10 cellular contexts compared by ENCODE assay signal in the genomic region with DNA sequence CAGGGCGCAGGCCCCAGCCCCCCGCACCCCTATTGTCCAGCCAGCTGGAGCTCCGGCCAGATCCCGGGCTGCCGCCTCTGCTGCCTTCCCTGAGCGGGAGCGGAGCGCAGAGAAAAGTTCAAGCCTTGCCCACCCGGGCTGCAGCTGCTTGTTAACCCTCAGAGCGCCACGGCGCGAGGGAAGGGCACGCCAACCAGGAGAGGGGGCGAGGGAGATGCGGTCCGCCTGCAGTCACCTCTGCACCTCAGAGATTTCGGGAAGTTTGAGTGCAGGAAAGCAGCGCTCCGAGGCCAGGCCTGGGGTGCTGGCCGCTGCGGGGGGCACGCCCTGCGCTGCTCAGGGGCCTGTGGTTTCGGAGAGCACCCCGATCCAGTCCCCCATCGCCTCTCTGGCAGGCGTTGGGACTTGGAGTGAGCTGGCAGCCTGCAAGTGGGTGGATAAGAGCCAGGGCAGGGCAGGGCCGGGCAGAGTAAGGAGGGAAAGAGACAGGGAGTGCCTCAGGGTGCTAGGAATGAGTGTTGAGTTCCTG. TPM values are rescaled to one million over a fixed set of nuclear protein-coding genes. Genes with fewer than 3 reads are reported as not detected.
DNase-seq lines count a peak whose midpoint lies in the region; ATAC-seq, FAIRE-seq and TF ChIP-seq lines count a peak whose summit lies in the region.
"Had no signal": no experiment of that assay in that cellular context is flagged by ENCODE, and none has a peak within 500 bp of the region (broad histone marks: within the 10 kb centered on the region; RNA-seq: fewer than 3 reads in every experiment).

No MANE protein-coding gene starts in this region.

- no peaks in the 10 kb centered on the region for H3K79me2 ChIP-seq in HepG2 (ENCODE audit: insufficient read depth, low read length)

- H3K4me3 ChIP-seq in right lobe of liver (peak overlapping the region; percentile 21 to 27 (median 26)), HepG2 (replicated peaks in 1 of 3; ENCODE audit: insufficient read depth in 1 of 3, low read depth in 2 of 3, low read length in 3 of 3) (no peak overlapping the region), mucosa of rectum (ENCODE audit: low read length in 2 of 2) (peak overlapping the region; percentile 52 to 53)
- H3K4me3 ChIP-seq: BLaER1 treated with 17β-estradiol and CSF1 and Interleukin-3, amounts not matched to agents 10 nM and 100 nM had no signal

- TF ChIP-seq POLR2A in right lobe of liver (IDR thresholded peaks at IDR 0.05) (no peak), HepG2 (IDR thresholded peaks at IDR 0.05; ENCODE audit: insufficient read depth in 1 of 2, low read depth in 2 of 2, low read length in 2 of 2) (no peak)

- no peak overlapping the region for H3K4me2 ChIP-seq in HepG2 (ENCODE audit: low read depth, low read length)
- H3K4me2 ChIP-seq: BLaER1 treated with 17β-estradiol and CSF1 and Interleukin-3, amounts not matched to agents 10 nM and 100 nM had no signal

- no peak overlapping the region for H3K4me3 Mint-ChIP-seq in activated CD4-positive, alpha-beta T cell treated with anti-CD3 and anti-CD28 coated beads for 36 hours
- H3K4me3 Mint-ChIP-seq: activated CD4-positive, alpha-beta memory T cell treated with anti-CD3 and anti-CD28 coated beads, Interleukin-2, amount 10 ng/mL, durations not matched to agents 7 days and 5 days had no signal

- H2AFZ ChIP-seq in HepG2 (ENCODE audit: low read length) = no peak overlapping the region

- H3K27ac ChIP-seq in right lobe of liver = no peak overlapping the region
- no peak overlapping the region for H3K27ac ChIP-seq in HepG2 (ENCODE audit: extremely low read length, insufficient read depth, low read length)
- H3K27ac ChIP-seq in mucosa of rectum (ENCODE audit: low read depth in 2 of 2, low read length in 2 of 2) = no peak overlapping the region
- H3K27ac ChIP-seq: BLaER1 treated with 17β-estradiol and CSF1 and Interleukin-3, amounts not matched to agents 10 nM and 100 nM had no signal

- H3K27me3 ChIP-seq in right lobe of liver = peaks cover 0 to 5% of the 10 kb centered on the region in 2 donors
- H3K27me3 ChIP-seq in HepG2 (ENCODE audit: control insufficient read depth in 1 of 2, insufficient read depth in 2 of 2, low read length in 2 of 2) = peaks cover 9 to 43% of the 10 kb centered on the region in 2 experiments; a peak in 4 of 5 replicates
- peaks cover 26 to 35% of the 10 kb centered on the region in 2 donors for H3K27me3 ChIP-seq in mucosa of rectum (ENCODE audit: control insufficient read depth in 2 of 2, insufficient read depth in 2 of 2, low read length in 2 of 2)
- H3K27me3 ChIP-seq: BLaER1 treated with 17β-estradiol and CSF1 and Interleukin-3, amounts not matched to agents 10 nM and 100 nM had no signal

- H3K36me3 ChIP-seq in right lobe of liver (no peaks in the 10 kb centered on the region), HepG2 (replicated peaks in 1 of 2; ENCODE audit: control insufficient read depth in 1 of 2, insufficient read depth in 2 of 2, low read length in 2 of 2) (no peaks in the 10 kb centered on the region), mucosa of rectum (ENCODE audit: control insufficient read depth in 2 of 2, insufficient read depth in 2 of 2, low read length in 2 of 2) (no peaks in the 10 kb centered on the region)
- H3K36me3 ChIP-seq: BLaER1 treated with 17β-estradiol and CSF1 and Interleukin-3, amounts not matched to agents 10 nM and 100 nM had no signal

- H3K4me1 ChIP-seq in right lobe of liver (no peaks in the 10 kb centered on the region), HepG2 (ENCODE audit: insufficient read depth, low read length) (no peaks in the 10 kb centered on the region), mucosa of rectum (ENCODE audit: control insufficient read depth in 2 of 2, insufficient read depth in 2 of 2, low read length in 2 of 2) (peaks cover 6 to 16% of the 10 kb centered on the region in 2 donors)

- TF ChIP-seq RAD21 in HepG2 (CRISPR knock-in tag; IDR thresholded peaks at IDR 0.05) = no peak

- 4% methylated on average over 18 of the region's 29 CpGs for WGBS in right lobe of liver (ENCODE audit: insufficient coverage, low coverage, low lambda C conversion rate, missing lambda C conversion rate)
- WGBS in HepG2 (ENCODE audit: low lambda C conversion rate) = 28% methylated on average over 15 of the region's 29 CpGs

- FAIRE-seq in HepG2 (lab: Jason Lieb, UNC) = no peak

- intact Hi-C loops in right lobe of liver (cut with DNase I) = no loop called here
- intact Hi-C loops in HepG2 (cut with micrococcal nuclease; ENCODE audit: unreplicated experiment) = no loop called here
- intact Hi-C loops in activated CD4-positive, alpha-beta T cell treated with anti-CD3 and anti-CD28 coated beads for 36 hours (cut with DNase I, micrococcal nuclease) = loop anchor here (5.0 to 10.0 kb wide), 2 partner anchors 346 to 363 kb away; no protein-coding TSS in a partner anchor

- CTCF ChIA-PET in HepG2 (lab: Yijun Ruan, JAX; ENCODE audit: low intra/inter-chr PET ratio, low total read pairs) = no interaction called here
- CTCF ChIA-PET in activated CD4-positive, alpha-beta T cell treated with anti-CD3 and anti-CD28 coated beads for 36 hours (lab: Charles Lee) = interaction anchor here (1.0 kb wide), 1 partner anchor 12 kb away, joined by 4 read pairs; no protein-coding TSS in a partner anchor

- TF ChIP-seq CTCF in right lobe of liver (IDR thresholded peaks at IDR 0.05) (no peak), HepG2 (CRISPR knock-in tag; IDR thresholded peaks at IDR 0.05) (no peak)

- POLR2A ChIA-PET in HepG2 (lab: Yijun Ruan, JAX) = no interaction called here
- POLR2A ChIA-PET in activated CD4-positive, alpha-beta T cell treated with anti-CD3 and anti-CD28 coated beads for 36 hours (lab: Charles Lee) = no interaction called here

- H3K4me1 Mint-ChIP-seq in activated CD4-positive, alpha-beta T cell treated with anti-CD3 and anti-CD28 coated beads for 36 hours = peaks cover 2% of the 10 kb centered on the region
- H3K4me1 Mint-ChIP-seq: activated CD4-positive, alpha-beta memory T cell treated with anti-CD3 and anti-CD28 coated beads, Interleukin-2, amount 10 ng/mL, durations not matched to agents 7 days and 5 days had no signal

- peaks cover 63% of the 10 kb centered on the region for H3K27me3 Mint-ChIP-seq in activated CD4-positive, alpha-beta T cell treated with anti-CD3 and anti-CD28 coated beads for 36 hours

- H3K9ac ChIP-seq in HepG2 (ENCODE audit: insufficient read depth, low read depth, low read length) (no peak overlapping the region), mucosa of rectum (ENCODE audit: low read depth in 1 of 2, low read length in 2 of 2) (peak overlapping the region in 1 of 2 donors; percentile 42)
- H3K9ac ChIP-seq: BLaER1 treated with 17β-estradiol and CSF1 and Interleukin-3, amounts not matched to agents 10 nM and 100 nM had no signal

- in situ Hi-C loops in HepG2 (cut with HindIII; ENCODE audit: extremely low pct_ligation_motif_present, low pct_unique_long_range_greater_than_20kb) = no loop called here

- H3K9me3 ChIP-seq in right lobe of liver (no peaks in the 10 kb centered on the region), HepG2 (ENCODE audit: low read length) (no peaks in the 10 kb centered on the region), mucosa of rectum (ENCODE audit: control insufficient read depth in 2 of 2, low read length in 2 of 2) (no peaks in the 10 kb centered on the region)

- no peaks in the 10 kb centered on the region for H4K20me1 ChIP-seq in HepG2 (ENCODE audit: insufficient read depth, low read length)
- H4K20me1 ChIP-seq: BLaER1 treated with 17β-estradiol and CSF1 and Interleukin-3, amounts not matched to agents 10 nM and 100 nM had no signal

- BruUV-seq in HepG2 (replicated peaks; lab: Mats Ljungman, UMichigan) = no TSS peak

- H3K27ac Mint-ChIP-seq in activated CD4-positive, alpha-beta T cell treated with anti-CD3 and anti-CD28 coated beads for 36 hours = no peak overlapping the region
- H3K27ac Mint-ChIP-seq: activated CD4-positive, alpha-beta memory T cell treated with anti-CD3 and anti-CD28 coated beads, Interleukin-2, amount 10 ng/mL, durations not matched to agents 7 days and 5 days had no signal

- no peaks in the 10 kb centered on the region for H3K9me3 Mint-ChIP-seq in activated CD4-positive, alpha-beta T cell treated with anti-CD3 and anti-CD28 coated beads for 36 hours (ENCODE audit: low read depth)
- H3K9me3 Mint-ChIP-seq: activated CD4-positive, alpha-beta memory T cell treated with anti-CD3 and anti-CD28 coated beads, Interleukin-2, amount 10 ng/mL, durations not matched to agents 7 days and 5 days had no signal

- TF ChIP-seq EP300 in HepG2 (IDR thresholded peaks at IDR 0.05; ENCODE audit: low read depth in 2 of 2, low read length in 2 of 2) (no peak), HepG2 (CRISPR knock-in tag; IDR thresholded peaks at IDR 0.05; ENCODE audit: borderline replicate concordance) (no peak)

- ATAC-seq in right lobe of liver (peak in 2 of 4 donors; percentile 18 to 35), HepG2 (no peak; the same call in 2 of the 3 replicates), esophagus mucosa (peak; percentile 90), HG02970 (IDR thresholded peaks at IDR 0.05; ENCODE audit: low FRiP score, unreplicated experiment) (no peak), left lobe of liver (no peak)
- ATAC-seq in activated CD4-positive, alpha-beta T cell treated with anti-CD3 and anti-CD28 coated beads for 36 hours = no peak

- no peaks in the 10 kb centered on the region for H3K36me3 Mint-ChIP-seq in activated CD4-positive, alpha-beta T cell treated with anti-CD3 and anti-CD28 coated beads for 36 hours (ENCODE audit: low read depth)

- DNase-seq in right lobe of liver (no peak), HepG2 (ENCODE audit: low spot score) (no peak), 8988T (no peak), left lobe of liver (ENCODE audit: low spot score) (no peak)
- DNase-seq in activated CD4-positive, alpha-beta T cell treated with anti-CD3 and anti-CD28 coated beads for 36 hours = no peak
- DNase-seq: activated CD4-positive, alpha-beta memory T cell treated with anti-CD3 and anti-CD28 coated beads, Interleukin-2, amount 10 ng/mL, durations not matched to agents 7 days and 5 days had no signal

RNA-seq across cellular contexts. Expression of a gene that starts 1.1 kb away (rescaled TPM):
- total RNA-seq in right lobe of liver (1 to 10 TPM in 2 of 6 experiments, under 1 TPM in 4; 0.13 to 4.6 (median 0.49) TPM), HepG2 (2016; rRNA removed; fragmentation: Illumina TruSeq; extraction: Trizol) (not detected in 2 replicates), esophagus mucosa (8.4 TPM), left lobe of liver (0.18 TPM)
- not detected in 2 replicates for total RNA-seq in HepG2 (2016; cell fraction: cytosol; rRNA removed; fragmentation: Illumina TruSeq; extraction: Trizol; ENCODE audit: low read depth)
- not detected in 2 replicates for total RNA-seq in HepG2 (2016; cell fraction: insoluble cytoplasmic fraction; rRNA removed; fragmentation: Illumina TruSeq; extraction: Trizol)
- not detected in 2 replicates for total RNA-seq in HepG2 (2016; cell fraction: membrane; rRNA removed; fragmentation: Illumina TruSeq; extraction: Trizol)
- total RNA-seq in HepG2 (2016; cell fraction: nucleus; rRNA removed; fragmentation: Illumina TruSeq; extraction: Trizol) = not detected in 2 replicates
- 0.01 TPM in 1 of 2 replicates, not detected in the other for polyA plus RNA-seq in HepG2 (2011; rRNA removed)
- polyA plus RNA-seq in HepG2 (2011; cell fraction: cytosol; rRNA removed) = not detected in 2 replicates
- polyA plus RNA-seq in HepG2 (2011; cell fraction: nucleus; rRNA removed) = not detected in 2 replicates
- 0.11 TPM in 1 of 2 replicates, not detected in the other for polyA plus RNA-seq in HepG2 (2012)
- polyA plus RNA-seq in HepG2 (2016; cell fraction: cytosol; fragmentation: Illumina TruSeq; extraction: Trizol; ENCODE audit: low read depth) = not detected in 2 replicates
- polyA plus RNA-seq in HepG2 (2016; cell fraction: insoluble cytoplasmic fraction; fragmentation: Illumina TruSeq; extraction: Trizol; ENCODE audit: low read depth) = not detected in 2 replicates
- not detected in 2 replicates for polyA plus RNA-seq in HepG2 (2016; cell fraction: membrane; fragmentation: Illumina TruSeq; extraction: Trizol; ENCODE audit: low read depth)
- not detected in 2 replicates for polyA plus RNA-seq in HepG2 (2016; cell fraction: nucleus; fragmentation: Illumina TruSeq; extraction: Trizol; ENCODE audit: insufficient read depth, low read depth)
- polyA minus RNA-seq in HepG2 (2011; rRNA and poly(A)+ RNA removed; ENCODE audit: low replicate concordance) = 0.02 and 1.6 TPM in 2 replicates
- polyA minus RNA-seq in HepG2 (2011; cell fraction: cytosol; rRNA and poly(A)+ RNA removed) = not detected in 2 replicates
- 0.25 TPM in 1 of 2 replicates, not detected in the other for polyA minus RNA-seq in HepG2 (2011; cell fraction: nucleus; rRNA and poly(A)+ RNA removed)
- not detected for total RNA-seq in activated CD4-positive, alpha-beta T cell treated with anti-CD3 and anti-CD28 coated beads for 36 hours
- total RNA-seq: activated CD4-positive, alpha-beta memory T cell treated with anti-CD3 and anti-CD28 coated beads, Interleukin-2, amount 10 ng/mL, durations not matched to agents 7 days and 5 days had no signal

Comparison
In these comparisons a context has a peak if more than half of its experiments do, and no peak if none do; other contexts are left out.
1. H3K4me3 ChIP-seq: peak in right lobe of liver (3 of 3) and mucosa of rectum (2 of 2); none in HepG2 (0 of 3).
2. intact Hi-C loops: an anchor here in activated CD4-positive, alpha-beta T cell treated with anti-CD3 and anti-CD28 coated beads for 36 hours (5.0 to 10.0 kb wide); none called in right lobe of liver and HepG2.